In genomic region chr14:81219821-81220487, GRCh38 we compare ENCODE assay signal across 8 cellular contexts. TPM values are rescaled to one million over a fixed set of nuclear protein-coding genes. Genes with fewer than 3 reads are reported as not detected.
DNase-seq lines count a peak whose midpoint lies in the region; ATAC-seq and TF ChIP-seq lines count a peak whose summit lies in the region.

No MANE protein-coding gene starts in this region.

- H3K4me1 Mint-ChIP-seq in central memory CD8-positive, alpha-beta T cell: peaks cover 30% of the 10 kb centered on the region

- H3K27ac Mint-ChIP-seq in central memory CD8-positive, alpha-beta T cell (ENCODE audit: low read depth): peak overlapping the region; percentile 100

- peaks cover 29% of the 10 kb centered on the region for H3K36me3 ChIP-seq in KOPT-K1 (ENCODE audit: insufficient read depth, low read length)

- DNase-seq in GM03348 (ENCODE audit: low spot score) (peak; percentile 73), left colon (peak in 1 of 2 donors; percentile 65)
- DNase-seq in central memory CD8-positive, alpha-beta T cell (ENCODE audit: low spot score in 2 of 2): peak; percentile 40 to 45
- DNase-seq in stimulated activated CD4-positive, alpha-beta T cell treated with anti-CD3 and anti-CD28 coated beads, Interleukin-4, amount 100 ng/mL, for 4 hours: peak; percentile 12 to 42

- intact Hi-C loops in left colon (cut with DNase I, micrococcal nuclease): no loop called here

- H3K9me3 ChIP-seq in KOPT-K1 (ENCODE audit: insufficient read depth, low read length, poor library complexity, severe bottlenecking): no peaks in the 10 kb centered on the region

- peak; percentile 10 for ATAC-seq in central memory CD8-positive, alpha-beta T cell (replicated peaks; ENCODE audit: extremely low read depth, poor library complexity, severe bottlenecking)
- ATAC-seq in left colon (peak; percentile 22), GM18502 (IDR thresholded peaks at IDR 0.05; ENCODE audit: poor library complexity, unreplicated experiment) (no peak), HG02973 (IDR thresholded peaks at IDR 0.05; ENCODE audit: unreplicated experiment) (no peak)

- H3K27me3 Mint-ChIP-seq in central memory CD8-positive, alpha-beta T cell: no peaks in the 10 kb centered on the region

- TF ChIP-seq CTCF in WI38 (IDR thresholded peaks at IDR 0.05; ENCODE audit: low read depth, low read length): no peak

- H3K36me3 Mint-ChIP-seq in central memory CD8-positive, alpha-beta T cell (ENCODE audit: insufficient read depth): peaks cover 40% of the 10 kb centered on the region

- no peaks in the 10 kb centered on the region for H3K9me3 Mint-ChIP-seq in central memory CD8-positive, alpha-beta T cell

- peak overlapping the region; percentile 89 for H3K4me3 ChIP-seq in WI38 (ENCODE audit: low read depth, low read length)

- H3K4me3 Mint-ChIP-seq in central memory CD8-positive, alpha-beta T cell: peak overlapping the region; percentile 98

- H3K27ac ChIP-seq in KOPT-K1 (ENCODE audit: low read depth, low read length, poor library complexity, severe bottlenecking): peak overlapping the region; percentile 96

RNA-seq across cellular contexts. Expression of gene GTF2A1, which starts 0.8 kb away (rescaled TPM):
- total RNA-seq in left colon: 10 to 100 TPM; 23.9 to 29.5 TPM

Comparison
In these comparisons a context has a peak if more than half of its experiments do, and no peak if none do; other contexts are left out.
1. ATAC-seq: peak in central memory CD8-positive, alpha-beta T cell (single experiment) and left colon (single experiment); none in GM18502 (single experiment) and HG02973 (single experiment).